In the genomic region with DNA sequence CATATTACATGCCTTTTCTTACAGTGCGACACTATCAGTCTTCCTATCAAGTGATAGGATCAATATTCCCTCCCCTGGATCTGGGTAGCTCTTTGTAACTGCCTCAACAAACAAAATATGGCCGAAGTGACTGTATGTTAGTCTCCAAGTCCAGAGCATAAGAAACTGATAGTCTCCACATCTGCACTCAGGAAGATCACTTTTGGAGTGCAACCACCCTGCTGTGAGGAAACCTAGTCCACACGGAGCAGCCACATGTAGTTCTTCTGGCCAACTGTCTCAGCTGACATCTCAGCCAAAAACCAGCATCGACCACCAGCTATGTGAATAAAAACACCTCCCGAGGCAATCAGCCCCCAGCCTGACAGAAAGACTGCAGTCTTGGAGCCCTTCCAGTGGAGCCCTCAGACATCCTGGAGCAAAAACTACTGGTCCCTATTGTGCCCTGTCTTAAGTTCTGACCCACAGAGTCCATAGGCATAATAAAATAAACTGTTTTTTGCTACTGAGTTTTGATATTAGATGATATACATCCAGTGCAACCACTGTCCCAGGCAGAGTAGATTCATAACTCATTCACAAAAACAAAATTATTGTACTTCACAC, we compare ENCODE assay signal across 15 cellular contexts.
DNase-seq lines count a peak whose midpoint lies in the region; ATAC-seq, FAIRE-seq and TF ChIP-seq lines count a peak whose summit lies in the region.
"Had no signal": no experiment of that assay in that cellular context is flagged by ENCODE, and none has a peak within 500 bp of the region (broad histone marks: within the 10 kb centered on the region; RNA-seq: fewer than 3 reads in every experiment).

No MANE protein-coding gene starts in this region.

- POLR2A ChIA-PET in HepG2 (lab: Yijun Ruan, JAX): interaction anchor here (1.1 kb wide), 1 partner anchor 10 kb away, joined by 4 read pairs; no protein-coding TSS in a partner anchor

- no peak for DNase-seq in activated naive CD8-positive, alpha-beta T cell treated with anti-CD3 and anti-CD28 coated beads, Interleukin-2, amount 50 U/mL, for 24 hours
- no peak for DNase-seq in RWPE2 (ENCODE audit: low spot score)
- no peak for DNase-seq in HepG2 (ENCODE audit: low spot score)
- DNase-seq in upper lobe of left lung: no peak
- DNase-seq in effector memory CD8-positive, alpha-beta T cell: no peak
- DNase-seq in MG63: no peak
- DNase-seq: activated CD4-positive, alpha-beta memory T cell treated with anti-CD3 and anti-CD28 coated beads for 36 hours; DMS79; head of caudate nucleus; NCI-H1436; OCI-M1; stimulated activated CD8-positive, alpha-beta memory T cell treated with anti-CD3 and anti-CD28 coated beads, Interleukin-4, amount 100 ng/mL, for 48 hours had no signal

- TF ChIP-seq POLR2A in HepG2 (IDR thresholded peaks at IDR 0.05; ENCODE audit: insufficient read depth in 1 of 2, low read depth in 2 of 2, low read length in 2 of 2): no peak
- no peak for TF ChIP-seq POLR2A in upper lobe of left lung (IDR thresholded peaks at IDR 0.05)

- TF ChIP-seq RAD21 in HepG2 (CRISPR knock-in tag; IDR thresholded peaks at IDR 0.05): no peak

- CTCF ChIA-PET in HepG2 (lab: Yijun Ruan, JAX; ENCODE audit: low intra/inter-chr PET ratio, low total read pairs): no interaction called here

- in situ Hi-C loops in HepG2 (cut with HindIII; ENCODE audit: extremely low pct_ligation_motif_present, low pct_unique_long_range_greater_than_20kb): no loop called here

- no peaks in the 10 kb centered on the region for H3K9me3 Mint-ChIP-seq in activated naive CD8-positive, alpha-beta T cell (ENCODE audit: low read depth)
- no peaks in the 10 kb centered on the region for H3K9me3 Mint-ChIP-seq in activated naive CD8-positive, alpha-beta T cell treated with anti-CD3 and anti-CD28 coated beads, Interleukin-2, amount 50 U/mL, for 24 hours
- no peaks in the 10 kb centered on the region for H3K9me3 Mint-ChIP-seq in effector memory CD8-positive, alpha-beta T cell
- H3K9me3 Mint-ChIP-seq: activated CD4-positive, alpha-beta memory T cell treated with anti-CD3 and anti-CD28 coated beads for 36 hours had no signal

- no peaks in the 10 kb centered on the region for H3K9me3 ChIP-seq in RWPE2 (ENCODE audit: severe bottlenecking)
- no peaks in the 10 kb centered on the region for H3K9me3 ChIP-seq in HepG2 (ENCODE audit: low read length)
- no peaks in the 10 kb centered on the region for H3K9me3 ChIP-seq in upper lobe of left lung
- no peaks in the 10 kb centered on the region for H3K9me3 ChIP-seq in MG63

- no peak overlapping the region for H3K4me3 Mint-ChIP-seq in activated naive CD8-positive, alpha-beta T cell
- no peak overlapping the region for H3K4me3 Mint-ChIP-seq in activated naive CD8-positive, alpha-beta T cell treated with anti-CD3 and anti-CD28 coated beads, Interleukin-2, amount 50 U/mL, for 24 hours
- no peak overlapping the region for H3K4me3 Mint-ChIP-seq in effector memory CD8-positive, alpha-beta T cell
- H3K4me3 Mint-ChIP-seq: activated CD4-positive, alpha-beta memory T cell treated with anti-CD3 and anti-CD28 coated beads for 36 hours had no signal

- H3K27me3 ChIP-seq in RWPE2 (ENCODE audit: insufficient read depth, poor library complexity, severe bottlenecking): no peaks in the 10 kb centered on the region
- no peaks in the 10 kb centered on the region for H3K27me3 ChIP-seq in HepG2 (ENCODE audit: control insufficient read depth in 1 of 2, insufficient read depth in 2 of 2, low read length in 2 of 2)
- no peaks in the 10 kb centered on the region for H3K27me3 ChIP-seq in upper lobe of left lung
- no peaks in the 10 kb centered on the region for H3K27me3 ChIP-seq in MG63

- H3K36me3 ChIP-seq in RWPE2 (ENCODE audit: low read depth) (no peaks in the 10 kb centered on the region), HepG2 (replicated peaks in 1 of 2; ENCODE audit: control insufficient read depth in 1 of 2, insufficient read depth in 2 of 2, low read length in 2 of 2) (no peaks in the 10 kb centered on the region), upper lobe of left lung (no peaks in the 10 kb centered on the region), MG63 (no peaks in the 10 kb centered on the region)

- TF ChIP-seq CTCF in RWPE2 (IDR thresholded peaks at IDR 0.05; ENCODE audit: poor library complexity, severe bottlenecking) (no peak), HepG2 (CRISPR knock-in tag; IDR thresholded peaks at IDR 0.05) (no peak), upper lobe of left lung (IDR thresholded peaks at IDR 0.05) (no peak)

- no peak overlapping the region for H2AFZ ChIP-seq in HepG2 (ENCODE audit: low read length)

- no peaks in the 10 kb centered on the region for H3K27me3 Mint-ChIP-seq in activated naive CD8-positive, alpha-beta T cell
- no peaks in the 10 kb centered on the region for H3K27me3 Mint-ChIP-seq in activated naive CD8-positive, alpha-beta T cell treated with anti-CD3 and anti-CD28 coated beads, Interleukin-2, amount 50 U/mL, for 24 hours
- no peaks in the 10 kb centered on the region for H3K27me3 Mint-ChIP-seq in effector memory CD8-positive, alpha-beta T cell
- H3K27me3 Mint-ChIP-seq: activated CD4-positive, alpha-beta memory T cell treated with anti-CD3 and anti-CD28 coated beads for 36 hours had no signal

- H3K9ac ChIP-seq in HepG2 (ENCODE audit: insufficient read depth, low read depth, low read length): peak overlapping the region; percentile 35; the same call in 1 of the 2 replicates

- no peak for FAIRE-seq in HepG2 (lab: Jason Lieb, UNC)
- FAIRE-seq: keratinocyte had no signal

- H3K4me3 ChIP-seq in RWPE2 (ENCODE audit: severe bottlenecking) (no peak overlapping the region), HepG2 (replicated peaks in 1 of 3; ENCODE audit: insufficient read depth in 1 of 3, low read depth in 2 of 3, low read length in 3 of 3) (peak overlapping the region in 2 of 3 experiments; percentile 30 to 49; a peak in 5 of 6 replicates), upper lobe of left lung (peak overlapping the region in 1 of 4 donors; percentile 11), MG63 (no peak overlapping the region)

- no TSS peak for BruUV-seq in HepG2 (replicated peaks; lab: Mats Ljungman, UMichigan)

- intact Hi-C loops in HepG2 (cut with micrococcal nuclease; ENCODE audit: unreplicated experiment): loop anchor here (5.0 kb wide), 1 partner anchor 46 kb away; no protein-coding TSS in a partner anchor

- peaks cover 47% of the 10 kb centered on the region for H3K79me2 ChIP-seq in HepG2 (ENCODE audit: insufficient read depth, low read length)

- ATAC-seq in activated naive CD8-positive, alpha-beta T cell treated with anti-CD3 and anti-CD28 coated beads, Interleukin-2, amount 50 U/mL, for 24 hours: no peak
- ATAC-seq in RWPE2 (ENCODE audit: low read depth): no peak
- peak; percentile 71 for ATAC-seq in HepG2
- ATAC-seq in upper lobe of left lung (ENCODE audit: low FRiP score in 2 of 2): peak; percentile 5 to 8
- ATAC-seq in GM19395 (IDR thresholded peaks at IDR 0.05; ENCODE audit: unreplicated experiment): no peak
- ATAC-seq in effector memory CD8-positive, alpha-beta T cell (replicated peaks): no peak

- 26% methylated on average over 5 of the region's 5 CpGs for WGBS in HepG2 (ENCODE audit: low lambda C conversion rate)
- 46 to 72% methylated on average over 2 to 5 of the region's 5 CpGs for WGBS in upper lobe of left lung, 2 donors

- H4K20me1 ChIP-seq in HepG2 (ENCODE audit: insufficient read depth, low read length): peaks cover 5% of the 10 kb centered on the region; the same call in 1 of the 2 replicates

- H3K4me1 ChIP-seq in RWPE2 (ENCODE audit: insufficient read depth, poor library complexity, severe bottlenecking) (peaks cover 34% of the 10 kb centered on the region), HepG2 (ENCODE audit: insufficient read depth, low read length) (peaks cover 58% of the 10 kb centered on the region), upper lobe of left lung (peaks cover 55 to 82% (median 68%) of the 10 kb centered on the region in 4 donors)

- H3K27ac ChIP-seq in RWPE2 (ENCODE audit: poor library complexity, severe bottlenecking) (peak overlapping the region; percentile 30), HepG2 (ENCODE audit: extremely low read length, insufficient read depth, low read length) (peak overlapping the region; percentile 70), upper lobe of left lung (peak overlapping the region in 2 of 4 donors; percentile 40 to 54)

- H3K27ac Mint-ChIP-seq in activated naive CD8-positive, alpha-beta T cell: peak overlapping the region; percentile 12
- H3K27ac Mint-ChIP-seq in activated naive CD8-positive, alpha-beta T cell treated with anti-CD3 and anti-CD28 coated beads, Interleukin-2, amount 50 U/mL, for 24 hours: no peak overlapping the region
- H3K27ac Mint-ChIP-seq in effector memory CD8-positive, alpha-beta T cell: no peak overlapping the region
- H3K27ac Mint-ChIP-seq: activated CD4-positive, alpha-beta memory T cell treated with anti-CD3 and anti-CD28 coated beads for 36 hours had no signal

- H3K4me2 ChIP-seq in HepG2 (ENCODE audit: low read depth, low read length): peak overlapping the region; percentile 79

- no peak for TF ChIP-seq EP300 in HepG2 (IDR thresholded peaks at IDR 0.05; ENCODE audit: low read depth in 2 of 2, low read length in 2 of 2)
- no peak for TF ChIP-seq EP300 in HepG2 (CRISPR knock-in tag; IDR thresholded peaks at IDR 0.05; ENCODE audit: borderline replicate concordance)
- no peak for TF ChIP-seq EP300 in upper lobe of left lung (IDR thresholded peaks at IDR 0.05)

- H3K4me1 Mint-ChIP-seq in activated naive CD8-positive, alpha-beta T cell (ENCODE audit: low read depth): peaks cover 81% of the 10 kb centered on the region
- H3K4me1 Mint-ChIP-seq in activated naive CD8-positive, alpha-beta T cell treated with anti-CD3 and anti-CD28 coated beads, Interleukin-2, amount 50 U/mL, for 24 hours: peaks cover 78% of the 10 kb centered on the region
- peaks cover 39 to 60% of the 10 kb centered on the region in 2 donors for H3K4me1 Mint-ChIP-seq in effector memory CD8-positive, alpha-beta T cell (ENCODE audit: low read depth in 2 of 2)

- H3K36me3 Mint-ChIP-seq in activated naive CD8-positive, alpha-beta T cell: no peaks in the 10 kb centered on the region
- H3K36me3 Mint-ChIP-seq in activated naive CD8-positive, alpha-beta T cell treated with anti-CD3 and anti-CD28 coated beads, Interleukin-2, amount 50 U/mL, for 24 hours (ENCODE audit: low read depth): no peaks in the 10 kb centered on the region
- peaks cover 7% of the 10 kb centered on the region for H3K36me3 Mint-ChIP-seq in effector memory CD8-positive, alpha-beta T cell (ENCODE audit: insufficient read depth)
- H3K36me3 Mint-ChIP-seq: activated CD4-positive, alpha-beta memory T cell treated with anti-CD3 and anti-CD28 coated beads for 36 hours had no signal

TF ChIP-seq in HepG2, 621 proteins besides CTCF, POLR2A, EP300 and RAD21 (continues in another document):
- no peak for TF ChIP-seq ADNP (CRISPR knock-in tag; IDR thresholded peaks at IDR 0.05)
- no peak for TF ChIP-seq ZNF496 (CRISPR knock-in tag; IDR thresholded peaks at IDR 0.05; ENCODE audit: insufficient replicate concordance)

Comparison
In these comparisons a context has a peak if more than half of its experiments do, and no peak if none do; other contexts are left out.
1. ATAC-seq: peak in HepG2 (single experiment) and upper lobe of left lung (2 of 2); none in activated naive CD8-positive, alpha-beta T cell treated with anti-CD3 and anti-CD28 coated beads, Interleukin-2, amount 50 U/mL, for 24 hours (single experiment), RWPE2 (single experiment), GM19395 (single experiment) and effector memory CD8-positive, alpha-beta T cell (single experiment).
2. H3K4me3 ChIP-seq: peak in HepG2 (2 of 3); none in RWPE2 (single experiment) and MG63 (single experiment).